ENCODE assay signal across 29 cellular contexts in the genomic region with DNA sequence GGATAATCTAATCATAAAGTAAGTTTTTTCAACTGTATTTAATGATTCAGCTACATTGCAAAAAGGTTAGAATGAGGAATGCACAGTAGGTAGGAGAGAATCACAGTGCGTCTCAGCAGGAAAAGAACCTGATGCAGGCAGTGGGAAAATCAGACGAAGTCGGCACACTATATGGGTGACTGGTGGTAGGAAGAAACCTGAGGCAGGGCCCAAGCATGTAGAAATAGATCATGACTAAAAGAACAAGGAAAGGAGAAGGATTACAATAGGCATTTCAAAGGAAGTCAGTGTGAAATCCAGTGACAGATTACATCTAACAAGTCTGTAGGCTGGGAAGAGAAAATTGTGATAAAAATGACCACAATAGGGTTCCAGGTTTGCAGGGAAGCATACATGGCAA.
"Had no signal": no experiment of that assay in that cellular context is flagged by ENCODE, and none has a peak within 500 bp of the region (broad histone marks: within the 10 kb centered on the region; RNA-seq: fewer than 3 reads in every experiment).

No MANE protein-coding gene starts in this region.

- H3K27me3 ChIP-seq: ascending aorta, breast epithelium, cardiac muscle cell, colonic mucosa had no signal

- H3K4me3 Mint-ChIP-seq: activated CD4-positive, alpha-beta memory T cell treated with anti-CD3 and anti-CD28 coated beads for 36 hours; activated CD4-positive, alpha-beta T cell treated with anti-CD3 and anti-CD28 coated beads for 36 hours; activated CD4-positive, alpha-beta T cell treated with anti-CD3 and anti-CD28 coated beads, Interleukin-2, amount 10 ng/mL, durations not matched to agents 24 days and 14 days; activated CD8-positive, alpha-beta memory T cell treated with anti-CD3 and anti-CD28 coated beads, Interleukin-2, amount 10 ng/mL, durations not matched to agents 7 days and 5 days; activated CD8-positive, alpha-beta T cell treated with anti-CD3 and anti-CD28 coated beads, Interleukin-2, amount 10 ng/mL, durations not matched to agents 7 days and 5 days; activated naive CD4-positive, alpha-beta T cell treated with anti-CD3 and anti-CD28 coated beads, Interleukin-2, amount 10 ng/mL, durations not matched to agents 7 days and 5 days; activated naive CD8-positive, alpha-beta T cell treated with anti-CD3 and anti-CD28 coated beads for 36 hours; activated T-helper 1 cell treated with anti-CD3 and anti-CD28 coated beads, Interleukin-12 subunit alpha, Interleukin-12 subunit beta, Interleukin-2, Interleukin-4 antibody, amounts not matched to agents 30 ng/mL and 10 ng/mL and 1 ng/mL, durations not matched to agents 14 hours and 24 hours and 36 hours; brain; T-cell had no signal

- H3K9me3 ChIP-seq: ascending aorta, breast epithelium, colonic mucosa had no signal

- H3K27ac ChIP-seq: ascending aorta, breast epithelium, cardiac muscle cell, colonic mucosa had no signal

- H3K27me3 Mint-ChIP-seq: activated CD4-positive, alpha-beta memory T cell treated with anti-CD3 and anti-CD28 coated beads for 36 hours; activated CD4-positive, alpha-beta T cell treated with anti-CD3 and anti-CD28 coated beads for 36 hours; activated CD4-positive, alpha-beta T cell treated with anti-CD3 and anti-CD28 coated beads, Interleukin-2, amount 10 ng/mL, durations not matched to agents 24 days and 14 days; activated CD8-positive, alpha-beta memory T cell treated with anti-CD3 and anti-CD28 coated beads, Interleukin-2, amount 10 ng/mL, durations not matched to agents 7 days and 5 days; activated naive CD4-positive, alpha-beta T cell treated with anti-CD3 and anti-CD28 coated beads, Interleukin-2, amount 10 ng/mL, durations not matched to agents 7 days and 5 days; activated naive CD8-positive, alpha-beta T cell treated with anti-CD3 and anti-CD28 coated beads for 36 hours; brain; T-cell had no signal

- H3K27ac Mint-ChIP-seq: activated CD4-positive, alpha-beta memory T cell treated with anti-CD3 and anti-CD28 coated beads for 36 hours; activated CD4-positive, alpha-beta T cell treated with anti-CD3 and anti-CD28 coated beads for 36 hours; activated CD4-positive, alpha-beta T cell treated with anti-CD3 and anti-CD28 coated beads, Interleukin-2, amount 10 ng/mL, durations not matched to agents 24 days and 14 days; activated CD8-positive, alpha-beta memory T cell treated with anti-CD3 and anti-CD28 coated beads, Interleukin-2, amount 10 ng/mL, durations not matched to agents 7 days and 5 days; activated CD8-positive, alpha-beta T cell treated with anti-CD3 and anti-CD28 coated beads, Interleukin-2, amount 10 ng/mL, durations not matched to agents 7 days and 5 days; activated naive CD4-positive, alpha-beta T cell treated with anti-CD3 and anti-CD28 coated beads, Interleukin-2, amount 10 ng/mL, durations not matched to agents 7 days and 5 days; activated naive CD8-positive, alpha-beta T cell treated with anti-CD3 and anti-CD28 coated beads for 36 hours; activated T-helper 1 cell treated with anti-CD3 and anti-CD28 coated beads, Interleukin-12 subunit alpha, Interleukin-12 subunit beta, Interleukin-2, Interleukin-4 antibody, amounts not matched to agents 30 ng/mL and 10 ng/mL and 1 ng/mL, durations not matched to agents 14 hours and 24 hours and 36 hours; activated T-helper 2 cell treated with anti-CD3 and anti-CD28 coated beads, Interferon-gamma antibody, Interleukin-2, Interleukin-4, amounts not matched to agents 10 μg/mL and 5 μg/mL and 100 μg/mL, durations not matched to agents 14 hours and 24 hours and 36 hours; T-cell had no signal

- H3K4me1 ChIP-seq: ascending aorta, breast epithelium, colonic mucosa had no signal

- H3K4me1 Mint-ChIP-seq: activated CD4-positive, alpha-beta T cell treated with anti-CD3 and anti-CD28 coated beads, Interleukin-2, amount 10 ng/mL, durations not matched to agents 24 days and 14 days; activated naive CD4-positive, alpha-beta T cell treated with anti-CD3 and anti-CD28 coated beads, Interleukin-2, amount 10 ng/mL, durations not matched to agents 7 days and 5 days; activated naive CD8-positive, alpha-beta T cell treated with anti-CD3 and anti-CD28 coated beads for 36 hours; T-cell had no signal

- H3K4me3 ChIP-seq: ascending aorta, breast epithelium, cardiac muscle cell, colonic mucosa had no signal

- H3K9me3 Mint-ChIP-seq: activated CD4-positive, alpha-beta memory T cell treated with anti-CD3 and anti-CD28 coated beads for 36 hours; activated CD4-positive, alpha-beta T cell treated with anti-CD3 and anti-CD28 coated beads, Interleukin-2, amount 10 ng/mL, durations not matched to agents 24 days and 14 days; activated naive CD4-positive, alpha-beta T cell treated with anti-CD3 and anti-CD28 coated beads, Interleukin-2, amount 10 ng/mL, durations not matched to agents 7 days and 5 days; activated naive CD8-positive, alpha-beta T cell treated with anti-CD3 and anti-CD28 coated beads for 36 hours; activated T-helper 1 cell treated with anti-CD3 and anti-CD28 coated beads, Interleukin-12 subunit alpha, Interleukin-12 subunit beta, Interleukin-2, Interleukin-4 antibody, amounts not matched to agents 30 ng/mL and 10 ng/mL and 1 ng/mL, durations not matched to agents 14 hours and 24 hours and 36 hours; activated T-helper 2 cell treated with anti-CD3 and anti-CD28 coated beads, Interferon-gamma antibody, Interleukin-2, Interleukin-4, amounts not matched to agents 10 μg/mL and 5 μg/mL and 100 μg/mL, durations not matched to agents 14 hours and 24 hours and 36 hours; brain; T-cell had no signal

- DNase-seq: activated CD4-positive, alpha-beta memory T cell treated with anti-CD3 and anti-CD28 coated beads for 36 hours; activated CD4-positive, alpha-beta T cell treated with anti-CD3 and anti-CD28 coated beads for 36 hours; activated CD4-positive, alpha-beta T cell treated with anti-CD3 and anti-CD28 coated beads, Interleukin-2, amount 10 ng/mL, durations not matched to agents 24 days and 14 days; activated CD4-positive, CD25-positive, alpha-beta regulatory T cell; activated CD4-positive, CD25-positive, alpha-beta regulatory T cell treated with anti-CD3 and anti-CD28 coated beads, Interleukin-2, amount 50 U/mL, for 72 hours; activated CD8-positive, alpha-beta memory T cell treated with anti-CD3 and anti-CD28 coated beads, Interleukin-2, amount 10 ng/mL, durations not matched to agents 7 days and 5 days; activated CD8-positive, alpha-beta memory T cell treated with anti-CD3 and anti-CD28 coated beads, Interleukin-2, amount 50 U/mL, for 4 hours; activated CD8-positive, alpha-beta T cell treated with anti-CD3 and anti-CD28 coated beads, Interleukin-2, amount 10 ng/mL, durations not matched to agents 7 days and 5 days; activated effector memory CD4-positive, alpha-beta T cell treated with anti-CD3 and anti-CD28 coated beads, Interleukin-2, amount 50 U/mL, for 16 hours; activated naive CD4-positive, alpha-beta T cell treated with anti-CD3 and anti-CD28 coated beads, Interleukin-2, amount 10 ng/mL, durations not matched to agents 7 days and 5 days; activated naive CD8-positive, alpha-beta T cell treated with anti-CD3 and anti-CD28 coated beads for 36 hours; activated T-cell treated with anti-CD3 and anti-CD28 coated beads, Interleukin-2, amount 50 U/mL, for 1 hour; activated T-cell treated with anti-CD3 and anti-CD28 coated beads, Interleukin-2, amount 50 U/mL, for 48 hours; central memory CD4-positive, alpha-beta T cell; cerebellar nuclear complex; colonic mucosa; effector CD8-positive, alpha-beta T cell; foreskin fibroblast; head of caudate nucleus; SW 1271; T-cell; T1000 had no signal

- ATAC-seq: activated CD4-positive, alpha-beta T cell treated with anti-CD3 and anti-CD28 coated beads for 36 hours; activated CD8-positive, alpha-beta memory T cell treated with anti-CD3 and anti-CD28 coated beads, Interleukin-2, amount 10 ng/mL, durations not matched to agents 7 days and 5 days; activated CD8-positive, alpha-beta T cell treated with anti-CD3 and anti-CD28 coated beads, Interleukin-2, amount 10 ng/mL, durations not matched to agents 7 days and 5 days; esophagus mucosa; T-cell had no signal
